Comparison of ENCODE assay signal across 20 cellular contexts in genomic region chr2:217611626-217612127, GRCh38.
DNase-seq lines count a peak whose midpoint lies in the region; ATAC-seq and TF ChIP-seq lines count a peak whose summit lies in the region.
"Had no signal": no experiment of that assay in that cellular context is flagged by ENCODE, and none has a peak within 500 bp of the region (broad histone marks: within the 10 kb centered on the region; RNA-seq: fewer than 3 reads in every experiment).

No MANE protein-coding gene starts in this region.

- no peak for TF ChIP-seq CTCF in HEK293 (tag by site-specific recombination; IDR thresholded peaks at IDR 0.05)
- no peak for TF ChIP-seq CTCF in osteocyte (IDR thresholded peaks at IDR 0.05)

- DNase-seq in activated T-cell treated with anti-CD3 and anti-CD28 coated beads, Interleukin-2, amount 50 U/mL, for 72 hours = peak in 1 of 2 donors; percentile 6
- DNase-seq in activated T-cell treated with anti-CD3 and anti-CD28 coated beads, Interleukin-2, amount 50 U/mL, for 48 hours = no peak
- no peak for DNase-seq in activated naive CD8-positive, alpha-beta T cell treated with anti-CD3 and anti-CD28 coated beads for 36 hours
- no peak for DNase-seq in osteocyte (ENCODE audit: extremely low spot score, unreplicated experiment)
- no peak for DNase-seq in AG20443 (ENCODE audit: low spot score)
- DNase-seq: activated CD4-positive, alpha-beta T cell treated with anti-CD3 and anti-CD28 coated beads, Interleukin-2, amount 50 U/mL, for 1 hour; DMS79 treated with DMSO at 0.1 percent for 48 hours; effector memory CD4-positive, alpha-beta T cell; foreskin melanocyte; HFFc6; NCI-H1092; NCI-H187 treated with DMSO at 0.1 percent for 48 hours; NCI-H69; Right ventricle myocardium superior; testis had no signal

- CTCF ChIA-PET in HEK293 (lab: Yijun Ruan, JAX) = interaction anchor here (1.2 kb wide), 1 partner anchor 39 kb away, joined by 4 read pairs; no protein-coding TSS in a partner anchor

- no peak overlapping the region for H3K4me3 Mint-ChIP-seq in activated T-cell treated with anti-CD3 and anti-CD28 coated beads, Interleukin-2, amount 50 U/mL, for 72 hours
- no peak overlapping the region for H3K4me3 Mint-ChIP-seq in activated naive CD8-positive, alpha-beta T cell treated with anti-CD3 and anti-CD28 coated beads for 36 hours
- no peak overlapping the region for H3K4me3 Mint-ChIP-seq in osteocyte (ENCODE audit: unreplicated experiment)
- H3K4me3 Mint-ChIP-seq: HFFc6 had no signal

- H3K4me3 ChIP-seq in HEK293 (ENCODE audit: low read depth, low read length) = no peak overlapping the region
- H3K4me3 ChIP-seq: prostate gland, testis, vagina had no signal

- H3K27me3 Mint-ChIP-seq in activated T-cell treated with anti-CD3 and anti-CD28 coated beads, Interleukin-2, amount 50 U/mL, for 72 hours (ENCODE audit: low read depth) = no peaks in the 10 kb centered on the region
- H3K27me3 Mint-ChIP-seq in activated naive CD8-positive, alpha-beta T cell treated with anti-CD3 and anti-CD28 coated beads for 36 hours = no peaks in the 10 kb centered on the region
- H3K27me3 Mint-ChIP-seq in osteocyte (ENCODE audit: unreplicated experiment) = peaks cover 6% of the 10 kb centered on the region

- H3K9me3 ChIP-seq in HEK293 (ENCODE audit: control insufficient read depth, insufficient read depth, low read depth, low read length) = no peaks in the 10 kb centered on the region
- H3K9me3 ChIP-seq: prostate gland, testis, vagina had no signal

- POLR2A ChIA-PET in HEK293 (lab: Yijun Ruan, JAX) = no interaction called here

- peaks cover 0 to 1% of the 10 kb centered on the region in 2 donors for H3K36me3 Mint-ChIP-seq in activated T-cell treated with anti-CD3 and anti-CD28 coated beads, Interleukin-2, amount 50 U/mL, for 72 hours (ENCODE audit: insufficient read depth in 2 of 2)
- peaks cover 16% of the 10 kb centered on the region for H3K36me3 Mint-ChIP-seq in activated naive CD8-positive, alpha-beta T cell treated with anti-CD3 and anti-CD28 coated beads for 36 hours
- no peaks in the 10 kb centered on the region for H3K36me3 Mint-ChIP-seq in osteocyte (ENCODE audit: unreplicated experiment)

- H3K9me3 Mint-ChIP-seq in activated T-cell treated with anti-CD3 and anti-CD28 coated beads, Interleukin-2, amount 50 U/mL, for 72 hours = no peaks in the 10 kb centered on the region
- H3K9me3 Mint-ChIP-seq in activated naive CD8-positive, alpha-beta T cell treated with anti-CD3 and anti-CD28 coated beads for 36 hours = peaks cover 2% of the 10 kb centered on the region
- no peaks in the 10 kb centered on the region for H3K9me3 Mint-ChIP-seq in osteocyte (ENCODE audit: unreplicated experiment)
- H3K9me3 Mint-ChIP-seq: HFFc6 had no signal

- H3K27ac Mint-ChIP-seq in activated T-cell treated with anti-CD3 and anti-CD28 coated beads, Interleukin-2, amount 50 U/mL, for 72 hours = peak overlapping the region; percentile 27
- peak overlapping the region; percentile 77 for H3K27ac Mint-ChIP-seq in activated naive CD8-positive, alpha-beta T cell treated with anti-CD3 and anti-CD28 coated beads for 36 hours
- H3K27ac Mint-ChIP-seq in osteocyte (ENCODE audit: unreplicated experiment) = peak overlapping the region; percentile 53
- H3K27ac Mint-ChIP-seq: HFFc6 had no signal

- no peaks in the 10 kb centered on the region for H3K4me1 ChIP-seq in HEK293 (ENCODE audit: control insufficient read depth, insufficient read depth, low read length)
- H3K4me1 ChIP-seq: prostate gland, vagina had no signal

- no peak for ATAC-seq in activated T-cell treated with anti-CD3 and anti-CD28 coated beads, Interleukin-2, amount 50 U/mL, for 72 hours (replicated peaks in 1 of 2)
- ATAC-seq in HG03521 (IDR thresholded peaks at IDR 0.05; ENCODE audit: unreplicated experiment) = no peak
- ATAC-seq: esophagus mucosa had no signal

- peaks cover 41% of the 10 kb centered on the region for H3K4me1 Mint-ChIP-seq in activated T-cell treated with anti-CD3 and anti-CD28 coated beads, Interleukin-2, amount 50 U/mL, for 72 hours (ENCODE audit: low read depth)
- peaks cover 43% of the 10 kb centered on the region for H3K4me1 Mint-ChIP-seq in activated naive CD8-positive, alpha-beta T cell treated with anti-CD3 and anti-CD28 coated beads for 36 hours
- peaks cover 26% of the 10 kb centered on the region for H3K4me1 Mint-ChIP-seq in osteocyte (ENCODE audit: unreplicated experiment)

- no peaks in the 10 kb centered on the region for H3K36me3 ChIP-seq in HEK293 (ENCODE audit: control insufficient read depth in 2 of 2, insufficient read depth in 1 of 2, low read length in 2 of 2)
- H3K36me3 ChIP-seq: prostate gland, vagina had no signal

- H3K27ac ChIP-seq in HEK293 (ENCODE audit: extremely low read depth, low read depth, low read length) = no peak overlapping the region
- H3K27ac ChIP-seq: prostate gland, testis, vagina had no signal

TF ChIP-seq in HEK293, 187 proteins besides CTCF, POLR2A, EP300 and RAD21:
- TF ChIP-seq GLI2 (tag by site-specific recombination; IDR thresholded peaks at IDR 0.05; ENCODE audit: borderline replicate concordance, low read depth) (no peak), ZNF366 (tag by site-specific recombination; conservative IDR thresholded peaks at IDR 0.05) (no peak), REST (tag by site-specific recombination; IDR thresholded peaks at IDR 0.05) (peak; percentile 47; the same call in 1 of the 2 replicates), ZBTB49 (tag by site-specific recombination; IDR thresholded peaks at IDR 0.05; ENCODE audit: low read depth) (no peak)

Comparison
In these comparisons a context has a peak if more than half of its experiments do, and no peak if none do; other contexts are left out.
1. H3K27ac Mint-ChIP-seq: peak in every context shown above with its lines; median percentile 77 in activated naive CD8-positive, alpha-beta T cell treated with anti-CD3 and anti-CD28 coated beads for 36 hours; 53 in osteocyte; 27 in activated T-cell treated with anti-CD3 and anti-CD28 coated beads, Interleukin-2, amount 50 U/mL, for 72 hours.